10 cellular contexts compared by ENCODE assay signal in the genomic region with DNA sequence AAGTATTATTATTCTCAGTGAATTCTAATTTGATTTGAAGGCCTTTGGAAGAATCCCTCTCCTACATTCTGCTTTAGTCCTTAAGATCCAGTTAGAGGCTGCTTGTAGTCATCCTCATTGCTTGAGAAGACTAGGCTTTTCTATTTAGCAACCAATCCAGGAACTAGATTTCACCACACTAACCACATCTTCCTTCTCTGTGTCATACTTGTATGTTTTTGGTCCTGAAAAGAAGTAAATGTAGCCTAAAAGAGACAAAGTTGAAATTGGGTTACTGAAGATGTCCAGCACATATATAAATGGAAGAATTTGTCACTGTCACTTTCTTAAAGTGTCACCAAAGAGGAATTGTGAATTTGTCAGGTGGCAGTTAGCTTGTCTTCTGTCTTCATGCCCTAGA. TPM values are rescaled to one million over a fixed set of nuclear protein-coding genes. Genes with fewer than 3 reads are reported as not detected.
DNase-seq lines count a peak whose midpoint lies in the region; ATAC-seq and TF ChIP-seq lines count a peak whose summit lies in the region.
"Had no signal": no experiment of that assay in that cellular context is flagged by ENCODE, and none has a peak within 500 bp of the region (broad histone marks: within the 10 kb centered on the region; RNA-seq: fewer than 3 reads in every experiment).

No MANE protein-coding gene starts in this region.

- H3K14ac ChIP-seq in trophoblast cell (ENCODE audit: low read length) (no peak overlapping the region), H9 (ENCODE audit: insufficient read depth, low read length) (no peak overlapping the region)

- H4K91ac ChIP-seq in trophoblast cell (ENCODE audit: low read depth, low read length) (no peak overlapping the region), H9 (ENCODE audit: insufficient read length, low read depth, low read length) (no peak overlapping the region)

- no peaks in the 10 kb centered on the region for H3K36me3 ChIP-seq in CD8-positive, alpha-beta T cell (ENCODE audit: insufficient read depth, low read length)
- H3K36me3 ChIP-seq in Loucy (ENCODE audit: insufficient read depth, low read length) = no peaks in the 10 kb centered on the region
- no peaks in the 10 kb centered on the region for H3K36me3 ChIP-seq in trophoblast cell (ENCODE audit: control insufficient read depth in 1 of 2, insufficient read depth in 2 of 2, low read length in 2 of 2)
- no peaks in the 10 kb centered on the region for H3K36me3 ChIP-seq in colonic mucosa

- no peak for TF ChIP-seq CTCF in CD8-positive, alpha-beta T cell (IDR thresholded peaks at IDR 0.05)
- TF ChIP-seq CTCF in Loucy (conservative IDR thresholded peaks at IDR 0.05; ENCODE audit: low read length) (no peak), fibroblast of mammary gland (conservative IDR thresholded peaks at IDR 0.05; ENCODE audit: control insufficient read depth, insufficient read depth, low read depth, low read length) (no peak), H9 (conservative IDR thresholded peaks at IDR 0.05) (no peak), colonic mucosa (IDR thresholded peaks at IDR 0.05) (no peak)

- H3K18ac ChIP-seq in trophoblast cell (ENCODE audit: low read length) = no peak overlapping the region
- no peak overlapping the region for H3K18ac ChIP-seq in H9 (ENCODE audit: insufficient read length, low read depth, low read length)

- H4K20me1 ChIP-seq in Loucy (ENCODE audit: insufficient read depth, low read length, poor library complexity, severe bottlenecking) (no peaks in the 10 kb centered on the region), H9 (ENCODE audit: control insufficient read depth, insufficient read depth, insufficient read length) (no peaks in the 10 kb centered on the region)

- POLR2A ChIA-PET in CD8-positive, alpha-beta T cell (lab: Charles Lee) = interaction anchor here (1.8 kb wide), 1 partner anchor 18 kb away, joined by 5 read pairs; no protein-coding TSS in a partner anchor

- H3K27me3 Mint-ChIP-seq in CD8-positive, alpha-beta T cell (ENCODE audit: low read depth) = no peaks in the 10 kb centered on the region
- no peaks in the 10 kb centered on the region for H3K27me3 Mint-ChIP-seq in H9 (ENCODE audit: low read depth)

- no peak overlapping the region for H3K23ac ChIP-seq in trophoblast cell (ENCODE audit: low read length)
- H3K23ac ChIP-seq in H9 (ENCODE audit: insufficient read length, low read depth, low read length) = no peak overlapping the region

- H2BK5ac ChIP-seq in trophoblast cell (ENCODE audit: low read depth, low read length, poor library complexity) = no peak overlapping the region
- no peak overlapping the region for H2BK5ac ChIP-seq in H9 (ENCODE audit: insufficient read length, low read length)

- H3K4me1 ChIP-seq in CD8-positive, alpha-beta T cell (ENCODE audit: insufficient read depth, low read length) = peaks cover 20% of the 10 kb centered on the region
- H3K4me1 ChIP-seq in Loucy (ENCODE audit: insufficient read depth, low read length, poor library complexity, severe bottlenecking) (peaks cover 73% of the 10 kb centered on the region), trophoblast cell (ENCODE audit: control insufficient read depth in 1 of 2, insufficient read depth in 2 of 2, low read length in 2 of 2) (no peaks in the 10 kb centered on the region), H9 (ENCODE audit: insufficient read depth, low read length) (no peaks in the 10 kb centered on the region), colonic mucosa (no peaks in the 10 kb centered on the region)

- no peak overlapping the region for H4K12ac ChIP-seq in trophoblast cell (ENCODE audit: low read depth, low read length)

- no peak for DNase-seq in CD8-positive, alpha-beta T cell
- DNase-seq in fibroblast of mammary gland (ENCODE audit: low read depth) (peak; percentile 54), trophoblast cell (no peak), COLO829 (ENCODE audit: low spot score) (no peak), H9 (no peak), colonic mucosa (no peak)
- DNase-seq: EL had no signal

- no peak overlapping the region for H2BK12ac ChIP-seq in trophoblast cell (ENCODE audit: low read length)
- no peak overlapping the region for H2BK12ac ChIP-seq in H9 (ENCODE audit: insufficient read length, low read depth, low read length)

- no peak overlapping the region for H3K4me3 Mint-ChIP-seq in CD8-positive, alpha-beta T cell
- no peak overlapping the region for H3K4me3 Mint-ChIP-seq in H9

- H2BK15ac ChIP-seq in H9 (ENCODE audit: low read depth, low read length) = no peak overlapping the region

- no peak overlapping the region for H2AFZ ChIP-seq in Loucy (ENCODE audit: low read length)
- H2AFZ ChIP-seq in trophoblast cell (ENCODE audit: insufficient read depth, low read length, poor library complexity) = no peak overlapping the region
- no peak overlapping the region for H2AFZ ChIP-seq in H9 (ENCODE audit: low read length)

- no peak overlapping the region for H2BK20ac ChIP-seq in H9 (ENCODE audit: low read depth, low read length, poor library complexity, severe bottlenecking)

- CTCF ChIA-PET in CD8-positive, alpha-beta T cell (lab: Charles Lee) = no interaction called here

- H3K9me2 ChIP-seq in Loucy (replicated peaks; ENCODE audit: low read depth, low read length) = no peaks in the 10 kb centered on the region

- no peak overlapping the region for H3K4me3 ChIP-seq in CD8-positive, alpha-beta T cell (ENCODE audit: low read depth, low read length)
- H3K4me3 ChIP-seq in Loucy (ENCODE audit: low read length, poor library complexity, severe bottlenecking) (peak overlapping the region; percentile 55), fibroblast of mammary gland (ENCODE audit: control insufficient read depth, low read depth, low read length) (no peak overlapping the region), trophoblast cell (ENCODE audit: low read depth, low read length) (no peak overlapping the region), colonic mucosa (no peak overlapping the region)

- H3K4ac ChIP-seq in trophoblast cell (ENCODE audit: low read depth, low read length) (no peak overlapping the region), H9 (ENCODE audit: low read depth, low read length) (no peak overlapping the region)

- no peaks in the 10 kb centered on the region for H3K79me2 ChIP-seq in Loucy (ENCODE audit: insufficient read depth, low read length)
- no peaks in the 10 kb centered on the region for H3K79me2 ChIP-seq in trophoblast cell (ENCODE audit: control insufficient read depth, insufficient read depth, low read length, poor library complexity)
- H3K79me2 ChIP-seq in H9 (ENCODE audit: insufficient read depth, low read length) = no peaks in the 10 kb centered on the region

- H3K23me2 ChIP-seq in H9 (ENCODE audit: insufficient read length, low read depth, low read length, poor library complexity, severe bottlenecking) = no peaks in the 10 kb centered on the region

- H3F3A ChIP-seq in Loucy (ENCODE audit: low read depth) = no peaks in the 10 kb centered on the region

- H2BK120ac ChIP-seq in trophoblast cell (ENCODE audit: insufficient read depth, low read length, poor library complexity) (no peak overlapping the region), H9 (ENCODE audit: low read depth, low read length, poor library complexity, severe bottlenecking) (no peak overlapping the region)

- no peak overlapping the region for H3K27ac Mint-ChIP-seq in CD8-positive, alpha-beta T cell
- H3K27ac Mint-ChIP-seq in H9 = no peak overlapping the region

- peaks cover 24% of the 10 kb centered on the region for H3K4me1 Mint-ChIP-seq in CD8-positive, alpha-beta T cell (ENCODE audit: low read depth)
- H3K4me1 Mint-ChIP-seq in H9 = no peaks in the 10 kb centered on the region

- no peak overlapping the region for H2AK5ac ChIP-seq in trophoblast cell (ENCODE audit: low read length)
- H2AK5ac ChIP-seq in H9 (ENCODE audit: insufficient read length, low read length) = no peak overlapping the region

- H3T11ph ChIP-seq in H9 (ENCODE audit: low read length) = no peak overlapping the region

- H3K27ac ChIP-seq in CD8-positive, alpha-beta T cell (ENCODE audit: low read depth, low read length) = no peak overlapping the region
- H3K27ac ChIP-seq in trophoblast cell (ENCODE audit: low read depth, low read length) (no peak overlapping the region), H9 (ENCODE audit: insufficient read length, low read depth, low read length) (no peak overlapping the region), colonic mucosa (no peak overlapping the region)

- H4K8ac ChIP-seq in trophoblast cell (ENCODE audit: low read depth, low read length) (no peak overlapping the region), H9 (replicated peaks; ENCODE audit: insufficient read length, low read depth, low read length) (no peak overlapping the region)

- H3K27me3 ChIP-seq in CD8-positive, alpha-beta T cell (ENCODE audit: insufficient read depth, low read length) = no peaks in the 10 kb centered on the region
- H3K27me3 ChIP-seq in Loucy (ENCODE audit: insufficient read depth, low read length, poor library complexity, severe bottlenecking) (no peaks in the 10 kb centered on the region), trophoblast cell (ENCODE audit: insufficient read depth, low read length) (no peaks in the 10 kb centered on the region), H9 (ENCODE audit: insufficient read depth, low read length) (no peaks in the 10 kb centered on the region), colonic mucosa (no peaks in the 10 kb centered on the region)

- no peaks in the 10 kb centered on the region for H3K9me3 Mint-ChIP-seq in CD8-positive, alpha-beta T cell
- no peaks in the 10 kb centered on the region; a peak in 1 of 5 replicates for H3K9me3 Mint-ChIP-seq in H9

- H3K9me3 ChIP-seq in CD8-positive, alpha-beta T cell (ENCODE audit: low read length) = no peaks in the 10 kb centered on the region
- H3K9me3 ChIP-seq in Loucy (ENCODE audit: insufficient read depth, low read depth, low read length) (no peaks in the 10 kb centered on the region), trophoblast cell (ENCODE audit: insufficient read depth, low read depth, low read length) (no peaks in the 10 kb centered on the region), H9 (ENCODE audit: control insufficient read depth, low read depth, low read length) (no peaks in the 10 kb centered on the region), colonic mucosa (no peaks in the 10 kb centered on the region)

- ATAC-seq in CD8-positive, alpha-beta T cell = peak; percentile 34
- peak; percentile 52 for ATAC-seq in GM21381 (IDR thresholded peaks at IDR 0.05; ENCODE audit: unreplicated experiment)

- H3K9ac ChIP-seq in Loucy (ENCODE audit: low read depth, low read length, poor library complexity, severe bottlenecking) (peak overlapping the region; percentile 39), trophoblast cell (ENCODE audit: low read length) (no peak overlapping the region), H9 (ENCODE audit: extremely low read depth, insufficient read length, low read length) (no peak overlapping the region), colonic mucosa (ENCODE audit: low read depth in 2 of 2, low read length in 2 of 2) (no peak overlapping the region)

- H3K36me3 Mint-ChIP-seq in CD8-positive, alpha-beta T cell = no peaks in the 10 kb centered on the region
- H3K36me3 Mint-ChIP-seq in H9 (ENCODE audit: insufficient read depth in 1 of 3, low read depth in 3 of 3) = no peaks in the 10 kb centered on the region

- intact Hi-C loops in CD8-positive, alpha-beta T cell (cut with DNase I, micrococcal nuclease) = no loop called here
- intact Hi-C loops in colonic mucosa (cut with DNase I) = no loop called here

- H3K4me2 ChIP-seq in Loucy (ENCODE audit: low read depth, low read length, poor library complexity, severe bottlenecking) (peak overlapping the region; percentile 74), trophoblast cell (ENCODE audit: low read length) (no peak overlapping the region), H9 (ENCODE audit: insufficient read depth, insufficient read length, low read length) (no peak overlapping the region)

- H3K56ac ChIP-seq in H9 (ENCODE audit: insufficient read length, low read depth, low read length) = no peak overlapping the region

- no peaks in the 10 kb centered on the region for H3K79me1 ChIP-seq in trophoblast cell (ENCODE audit: low read length)
- H3K79me1 ChIP-seq in H9 (ENCODE audit: insufficient read depth, low read depth, low read length, poor library complexity, severe bottlenecking) = no peaks in the 10 kb centered on the region

- H4K5ac ChIP-seq in H9 (ENCODE audit: insufficient read length, low read depth, low read length) = no peak overlapping the region

RNA-seq across cellular contexts. Expression of a gene that starts 46.6 kb away (rescaled TPM):
- total RNA-seq in CD8-positive, alpha-beta T cell = not detected
- not detected in 2 replicates for polyA plus RNA-seq in trophoblast cell (2013)
- not detected in 2 replicates for total RNA-seq in H9 (2021)
- total RNA-seq in colonic mucosa = 1 to 10 TPM in 1 of 2 donors, under 1 TPM in 1; 0.29 to 1.4 TPM

RNA-seq across cellular contexts. Expression of a gene that starts 48.0 kb away (rescaled TPM):
- total RNA-seq in CD8-positive, alpha-beta T cell = not detected
- 0.04 and 0.12 TPM in 2 replicates for polyA plus RNA-seq in trophoblast cell (2013)
- total RNA-seq in H9 (2021) (not detected in 2 replicates), colonic mucosa (not detected)
- total RNA-seq: kidney epithelial cell had no signal
